ENCODE assay signal across 22 cellular contexts in genomic region chr1:246304468-246305259, GRCh38.
"Had no signal": no experiment of that assay in that cellular context is flagged by ENCODE, and none has a peak within 500 bp of the region (broad histone marks: within the 10 kb centered on the region; RNA-seq: fewer than 3 reads in every experiment).

No MANE protein-coding gene starts in this region.

- H3K36me3 ChIP-seq: neutrophil, pancreas, suprapubic skin, thyroid gland had no signal

- H3K36me3 Mint-ChIP-seq: naive B cell; stimulated activated effector memory CD8-positive, alpha-beta T cell treated with anti-CD3 and anti-CD28 coated beads, Interleukin-12 subunit alpha, Interleukin-12 subunit beta, amount 100 ng/mL, for 72 hours; type B pancreatic cell had no signal

- H3K9me3 ChIP-seq: neutrophil, pancreas, suprapubic skin, thyroid gland had no signal

- H3K79me2 ChIP-seq: hepatocyte had no signal

- H3K27me3 ChIP-seq: hepatocyte, neutrophil, pancreas, suprapubic skin, thyroid gland had no signal

- H3K9me3 Mint-ChIP-seq: endodermal cell; naive B cell; stimulated activated effector memory CD8-positive, alpha-beta T cell treated with anti-CD3 and anti-CD28 coated beads, Interleukin-12 subunit alpha, Interleukin-12 subunit beta, amount 100 ng/mL, for 72 hours; type B pancreatic cell had no signal

- H3K27ac ChIP-seq: coronary artery, hepatocyte, neutrophil, pancreas, suprapubic skin, thyroid gland had no signal

- H3K27ac Mint-ChIP-seq: endodermal cell; progenitor cell of endocrine pancreas; stimulated activated effector memory CD8-positive, alpha-beta T cell treated with anti-CD3 and anti-CD28 coated beads, Interleukin-12 subunit alpha, Interleukin-12 subunit beta, amount 100 ng/mL, for 72 hours; type B pancreatic cell had no signal

- H3K27me3 Mint-ChIP-seq: naive B cell, progenitor cell of endocrine pancreas, type B pancreatic cell had no signal

- H3K4me2 ChIP-seq: hepatocyte had no signal

- H3K4me1 Mint-ChIP-seq: naive B cell; stimulated activated effector memory CD8-positive, alpha-beta T cell treated with anti-CD3 and anti-CD28 coated beads, Interleukin-12 subunit alpha, Interleukin-12 subunit beta, amount 100 ng/mL, for 72 hours had no signal

- H3K4me3 Mint-ChIP-seq: endodermal cell; naive B cell; stimulated activated effector memory CD8-positive, alpha-beta T cell treated with anti-CD3 and anti-CD28 coated beads, Interleukin-12 subunit alpha, Interleukin-12 subunit beta, amount 100 ng/mL, for 72 hours; type B pancreatic cell had no signal

- ATAC-seq: left colon; left ventricle myocardium superior; pancreas; right cardiac atrium; stimulated activated effector memory CD8-positive, alpha-beta T cell treated with anti-CD3 and anti-CD28 coated beads, Interleukin-12 subunit alpha, Interleukin-12 subunit beta, amount 100 ng/mL, for 72 hours; stimulated activated naive CD8-positive, alpha-beta T cell treated with anti-CD3 and anti-CD28 coated beads, Interleukin-15, Interleukin-2, amounts not matched to agents 100 U/mL and 50 U/mL, for 24 hours had no signal

- DNase-seq: effector CD4-positive, alpha-beta T cell; endodermal cell; foreskin melanocyte; head of caudate nucleus; left colon; left ventricle myocardium superior; mesenchymal stem cell; naive B cell; pancreas; right cardiac atrium; stimulated activated CD4-positive, alpha-beta T cell treated with anti-CD3 and anti-CD28 coated beads, Interleukin-4, amount 100 ng/mL, for 1 hour; stimulated activated CD8-positive, alpha-beta memory T cell treated with anti-CD3 and anti-CD28 coated beads, Interleukin-4, amount 100 ng/mL, for 48 hours; stimulated activated naive CD8-positive, alpha-beta T cell treated with anti-CD3 and anti-CD28 coated beads, Interleukin-15, Interleukin-2, amounts not matched to agents 100 U/mL and 50 U/mL, for 24 hours; thyroid gland had no signal

- H2AFZ ChIP-seq: hepatocyte had no signal

- H3K4me3 ChIP-seq: coronary artery, hepatocyte, lung, pancreas, suprapubic skin, thyroid gland had no signal
